ENCODE assay signal across 14 cellular contexts in genomic region chr1:100926240-100926639, GRCh38.
"Had no signal": no experiment of that assay in that cellular context is flagged by ENCODE, and none has a peak within 500 bp of the region (broad histone marks: within the 10 kb centered on the region; RNA-seq: fewer than 3 reads in every experiment).

No MANE protein-coding gene starts in this region.

- DNase-seq: activated B cell treated with CpG ODN at 0.5 μM for 24 hours; activated CD4-positive, alpha-beta T cell treated with anti-CD3 and anti-CD28 coated beads, Interleukin-2, amount 50 U/mL, for 48 hours; aorta; endodermal cell; head of caudate nucleus; mesendoderm; stimulated activated CD4-positive, alpha-beta T cell treated with anti-CD3 and anti-CD28 coated beads, Interleukin-4, amount 100 ng/mL, for 4 hours; stimulated activated CD8-positive, alpha-beta memory T cell treated with anti-CD3 and anti-CD28 coated beads, Interleukin-4, amount 100 ng/mL, for 48 hours; trophoblast cell had no signal

- H3K27ac ChIP-seq: right atrium auricular region, suprapubic skin had no signal

- H3K27me3 ChIP-seq: right atrium auricular region, suprapubic skin had no signal

- H3K4me3 ChIP-seq: right atrium auricular region, suprapubic skin had no signal

- H3K27ac Mint-ChIP-seq: activated B cell treated with CpG ODN at 0.5 μM for 24 hours; endodermal cell; progenitor cell of endocrine pancreas; stimulated activated naive CD8-positive, alpha-beta T cell treated with anti-CD3 and anti-CD28 coated beads, Interleukin-15, Interleukin-2, amounts not matched to agents 100 ng/mL and 50 ng/mL, for 24 hours had no signal

- H3K27me3 Mint-ChIP-seq: activated B cell treated with CpG ODN at 0.5 μM for 24 hours; progenitor cell of endocrine pancreas; stimulated activated naive CD8-positive, alpha-beta T cell treated with anti-CD3 and anti-CD28 coated beads, Interleukin-15, Interleukin-2, amounts not matched to agents 100 ng/mL and 50 ng/mL, for 24 hours had no signal

- ATAC-seq: SK-N-SH treated with all-trans-retinoic acid at 6 μM for 48 hours had no signal

- H3K4me1 Mint-ChIP-seq: endodermal cell had no signal

- H3K4me3 Mint-ChIP-seq: activated B cell treated with CpG ODN at 0.5 μM for 24 hours; endodermal cell; stimulated activated naive CD8-positive, alpha-beta T cell treated with anti-CD3 and anti-CD28 coated beads, Interleukin-15, Interleukin-2, amounts not matched to agents 100 ng/mL and 50 ng/mL, for 24 hours had no signal

- H3K4me1 ChIP-seq: right atrium auricular region had no signal

- H3K9me3 Mint-ChIP-seq: activated B cell treated with CpG ODN at 0.5 μM for 24 hours had no signal

- H3K9me3 ChIP-seq: right atrium auricular region, suprapubic skin had no signal
